In the genomic region with DNA sequence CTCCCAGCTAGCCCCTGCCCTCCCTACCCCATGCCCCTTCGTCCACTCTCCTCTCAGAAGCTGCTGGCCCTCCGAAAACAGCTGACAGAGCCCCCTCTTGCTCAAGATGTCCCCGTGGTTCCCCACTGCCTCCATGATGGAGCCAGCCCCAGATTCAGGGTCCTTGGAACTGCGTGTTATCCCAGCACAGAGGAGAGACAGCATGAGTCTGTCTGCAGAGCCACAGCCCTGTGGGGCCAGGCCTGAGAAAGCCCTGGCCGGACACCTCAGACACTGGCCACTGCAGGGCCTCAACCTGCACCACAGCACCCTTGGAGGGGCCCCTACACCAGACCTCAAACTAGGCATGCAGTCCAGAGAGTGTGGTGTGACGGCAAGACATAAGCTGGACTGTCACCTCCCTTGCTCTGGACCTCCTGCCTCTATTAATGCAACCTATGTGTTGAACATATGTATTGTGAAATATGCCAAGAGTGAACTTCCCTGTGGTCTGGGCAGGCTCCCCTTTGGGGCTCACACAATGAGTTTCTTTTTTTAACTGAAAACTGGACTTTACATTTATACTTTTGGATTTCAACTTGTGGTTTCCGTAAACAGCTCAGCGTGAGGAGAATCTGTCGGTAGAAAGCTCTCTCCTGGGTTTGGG, we compare ENCODE assay signal across 14 cellular contexts. TPM values are rescaled to one million over a fixed set of nuclear protein-coding genes. Genes with fewer than 3 reads are reported as not detected.
DNase-seq lines count a peak whose midpoint lies in the region; ATAC-seq and TF ChIP-seq lines count a peak whose summit lies in the region.
"Had no signal": no experiment of that assay in that cellular context is flagged by ENCODE, and none has a peak within 500 bp of the region (broad histone marks: within the 10 kb centered on the region; RNA-seq: fewer than 3 reads in every experiment).

No MANE protein-coding gene starts in this region.

- no peak overlapping the region for H3K4me3 Mint-ChIP-seq in activated T-cell treated with anti-CD3 and anti-CD28 coated beads, Interleukin-2, amount 50 U/mL, for 24 hours
- H3K4me3 Mint-ChIP-seq in activated T-cell treated with anti-CD3 and anti-CD28 coated beads, Interleukin-2, amount 50 U/mL, for 72 hours, result no peak overlapping the region
- H3K4me3 Mint-ChIP-seq: CD4-positive, alpha-beta memory T cell had no signal

- DNase-seq in activated T-cell treated with anti-CD3 and anti-CD28 coated beads, Interleukin-2, amount 50 U/mL, for 24 hours, result peak; percentile 3
- no peak for DNase-seq in activated T-cell treated with anti-CD3 and anti-CD28 coated beads, Interleukin-2, amount 50 U/mL, for 72 hours
- DNase-seq in MV-4-11 (lab: John Stamatoyannopoulos, UW), result peak; percentile 68
- peak; percentile 84 for DNase-seq in mesenteric fat pad (ENCODE audit: low spot score)
- peak; percentile 21 to 63 for DNase-seq in aorta
- DNase-seq in lower lobe of right lung, result no peak
- DNase-seq: NCI-H187 had no signal

- no peaks in the 10 kb centered on the region for H3K4me1 ChIP-seq in aorta (ENCODE audit: control insufficient read depth in 1 of 2, insufficient read depth in 2 of 2, low read length in 2 of 2)
- no peaks in the 10 kb centered on the region for H3K4me1 ChIP-seq in lower lobe of right lung
- H3K4me1 ChIP-seq: A549, HAP-1 had no signal

- H3K9me3 ChIP-seq in aorta (ENCODE audit: control insufficient read depth, low read length) (no peaks in the 10 kb centered on the region), lower lobe of right lung (no peaks in the 10 kb centered on the region)
- H3K9me3 ChIP-seq: A549, BLaER1, HAP-1 had no signal

- intact Hi-C loops in aorta (cut with DNase I) (no loop called here), lower lobe of right lung (cut with DNase I) (no loop called here)

- peaks cover 46% of the 10 kb centered on the region for H3K27me3 Mint-ChIP-seq in activated T-cell treated with anti-CD3 and anti-CD28 coated beads, Interleukin-2, amount 50 U/mL, for 24 hours
- H3K27me3 Mint-ChIP-seq in activated T-cell treated with anti-CD3 and anti-CD28 coated beads, Interleukin-2, amount 50 U/mL, for 72 hours (ENCODE audit: low read depth), result peaks cover 11% of the 10 kb centered on the region

- H3K4me3 ChIP-seq in aorta (ENCODE audit: low read length in 2 of 2) (no peak overlapping the region), lower lobe of right lung (no peak overlapping the region)
- H3K4me3 ChIP-seq: A549, BLaER1, HAP-1, K562 had no signal

- H3K27ac Mint-ChIP-seq in activated T-cell treated with anti-CD3 and anti-CD28 coated beads, Interleukin-2, amount 50 U/mL, for 24 hours, result no peak overlapping the region
- H3K27ac Mint-ChIP-seq in activated T-cell treated with anti-CD3 and anti-CD28 coated beads, Interleukin-2, amount 50 U/mL, for 72 hours, result no peak overlapping the region
- H3K27ac Mint-ChIP-seq: CD4-positive, alpha-beta memory T cell had no signal

- WGBS in aorta, 2 donors, result 80 to 82% methylated on average over 9 of the region's 9 CpGs

- no peak for ATAC-seq in activated T-cell treated with anti-CD3 and anti-CD28 coated beads, Interleukin-2, amount 50 U/mL, for 72 hours (replicated peaks in 1 of 2)
- ATAC-seq in aorta (ENCODE audit: low FRiP score) (no peak), GM19455 (IDR thresholded peaks at IDR 0.05; ENCODE audit: unreplicated experiment) (no peak), lower lobe of right lung (no peak)

- no peaks in the 10 kb centered on the region for H3K27me3 ChIP-seq in aorta (ENCODE audit: control insufficient read depth in 1 of 2, insufficient read depth in 2 of 2, low read length in 1 of 2)
- H3K27me3 ChIP-seq in lower lobe of right lung (ENCODE audit: low read depth), result peaks cover 22% of the 10 kb centered on the region
- H3K27me3 ChIP-seq: BLaER1 had no signal

- no peaks in the 10 kb centered on the region for H3K9me3 Mint-ChIP-seq in activated T-cell treated with anti-CD3 and anti-CD28 coated beads, Interleukin-2, amount 50 U/mL, for 24 hours
- no peaks in the 10 kb centered on the region for H3K9me3 Mint-ChIP-seq in activated T-cell treated with anti-CD3 and anti-CD28 coated beads, Interleukin-2, amount 50 U/mL, for 72 hours

- no peak overlapping the region for H3K27ac ChIP-seq in aorta (ENCODE audit: low read depth in 1 of 2, low read length in 2 of 2)
- no peak overlapping the region for H3K27ac ChIP-seq in lower lobe of right lung
- H3K27ac ChIP-seq: A549, BLaER1 had no signal

- H3K36me3 ChIP-seq in aorta (ENCODE audit: control insufficient read depth in 1 of 2, insufficient read depth in 2 of 2, low read length in 1 of 2) (no peaks in the 10 kb centered on the region), lower lobe of right lung (no peaks in the 10 kb centered on the region)
- H3K36me3 ChIP-seq: BLaER1, HAP-1 had no signal

- H3K36me3 Mint-ChIP-seq in activated T-cell treated with anti-CD3 and anti-CD28 coated beads, Interleukin-2, amount 50 U/mL, for 24 hours (ENCODE audit: low read depth), result no peaks in the 10 kb centered on the region
- H3K36me3 Mint-ChIP-seq in activated T-cell treated with anti-CD3 and anti-CD28 coated beads, Interleukin-2, amount 50 U/mL, for 72 hours (ENCODE audit: insufficient read depth in 2 of 2), result no peaks in the 10 kb centered on the region
- H3K36me3 Mint-ChIP-seq: CD4-positive, alpha-beta memory T cell had no signal

- no peaks in the 10 kb centered on the region for H3K4me1 Mint-ChIP-seq in activated T-cell treated with anti-CD3 and anti-CD28 coated beads, Interleukin-2, amount 50 U/mL, for 24 hours (ENCODE audit: low read depth)
- no peaks in the 10 kb centered on the region for H3K4me1 Mint-ChIP-seq in activated T-cell treated with anti-CD3 and anti-CD28 coated beads, Interleukin-2, amount 50 U/mL, for 72 hours (ENCODE audit: low read depth)

- TF ChIP-seq CTCF in lower lobe of right lung (IDR thresholded peaks at IDR 0.05), result no peak

RNA-seq across cellular contexts. Expression of gene PNPLA5, which starts 9.6 kb away (rescaled TPM):
- total RNA-seq in activated T-cell treated with anti-CD3 and anti-CD28 coated beads, Interleukin-2, amount 50 U/mL, for 72 hours, result not detected
- total RNA-seq in mesenteric fat pad, result not detected
- not detected for total RNA-seq in aorta
- under 1 TPM in 1 of 2 donors, not detected in 1; 0.50 TPM for polyA plus RNA-seq in aorta
- not detected for total RNA-seq in lower lobe of right lung
- total RNA-seq: CD4-positive, alpha-beta memory T cell; K562; RPMI7951 had no signal
- polyA plus RNA-seq: A549; CD4-positive, alpha-beta memory T cell; K562 had no signal

RNA-seq across cellular contexts. Expression of gene SULT4A1, which starts 19.9 kb away (rescaled TPM):
- not detected for total RNA-seq in activated T-cell treated with anti-CD3 and anti-CD28 coated beads, Interleukin-2, amount 50 U/mL, for 72 hours
- total RNA-seq in mesenteric fat pad (1.7 TPM), aorta (not detected), lower lobe of right lung (not detected)
- polyA plus RNA-seq in aorta, result 1 to 10 TPM in 1 of 2 donors, not detected in 1; 2.6 TPM
- total RNA-seq: CD4-positive, alpha-beta memory T cell; RPMI7951 had no signal
- polyA plus RNA-seq: A549; CD4-positive, alpha-beta memory T cell had no signal

RNA-seq across cellular contexts. Expression of gene PNPLA3, which starts 41.4 kb away (rescaled TPM):
- under 1 TPM; 0.25 to 0.60 TPM for total RNA-seq in activated T-cell treated with anti-CD3 and anti-CD28 coated beads, Interleukin-2, amount 50 U/mL, for 72 hours
- total RNA-seq in mesenteric fat pad, result 0.93 TPM
- total RNA-seq in aorta, result 1 to 10 TPM in 1 of 2 donors, not detected in 1; 1.3 TPM
- not detected for polyA plus RNA-seq in aorta
- 6.9 TPM for total RNA-seq in lower lobe of right lung
- total RNA-seq: CD4-positive, alpha-beta memory T cell had no signal
- polyA plus RNA-seq: CD4-positive, alpha-beta memory T cell had no signal

Comparison
In these comparisons a context has a peak if more than half of its experiments do, and no peak if none do; other contexts are left out.
1. DNase-seq: peak in activated T-cell treated with anti-CD3 and anti-CD28 coated beads, Interleukin-2, amount 50 U/mL, for 24 hours (single experiment), MV-4-11 (single experiment), mesenteric fat pad (single experiment) and aorta (2 of 2); none in activated T-cell treated with anti-CD3 and anti-CD28 coated beads, Interleukin-2, amount 50 U/mL, for 72 hours (0 of 2) and lower lobe of right lung (single experiment).